In genomic region chr1:46077669-46078068, GRCh38 we compare ENCODE assay signal across 25 cellular contexts. TPM values are rescaled to one million over a fixed set of nuclear protein-coding genes. Genes with fewer than 3 reads are reported as not detected.
DNase-seq lines count a peak whose midpoint lies in the region; ATAC-seq and TF ChIP-seq lines count a peak whose summit lies in the region.
"Had no signal": no experiment of that assay in that cellular context is flagged by ENCODE, and none has a peak within 500 bp of the region (broad histone marks: within the 10 kb centered on the region; RNA-seq: fewer than 3 reads in every experiment).

No MANE protein-coding gene starts in this region.

- no peak for TF ChIP-seq POLR2A in HCT116 (IDR thresholded peaks at IDR 0.05; ENCODE audit: borderline replicate concordance, extremely low read depth, insufficient read depth, insufficient read length)

- no peaks in the 10 kb centered on the region; the same call in 1 of the 2 replicates for H3K36me3 ChIP-seq in ACC112 (ENCODE audit: insufficient read depth, low read length)
- no peaks in the 10 kb centered on the region for H3K36me3 ChIP-seq in HCT116 (ENCODE audit: control insufficient read depth in 1 of 2, insufficient read depth in 2 of 2, low read length in 2 of 2)
- H3K36me3 ChIP-seq in RWPE2 (ENCODE audit: low read depth) = 0 out of 2 replicates have a peak, but pooled peaks cover 6% of the 10 kb centered on the region
- H3K36me3 ChIP-seq: colonic mucosa, esophagus squamous epithelium, sigmoid colon had no signal

- H3K36me3 Mint-ChIP-seq in activated naive CD4-positive, alpha-beta T cell treated with anti-CD3 and anti-CD28 coated beads, Interleukin-2, amount 10 ng/mL, durations not matched to agents 7 days and 5 days = no peaks in the 10 kb centered on the region
- H3K36me3 Mint-ChIP-seq: T-cell had no signal

- no peak overlapping the region for H3K4me2 ChIP-seq in HCT116 (ENCODE audit: low read length)

- no peaks in the 10 kb centered on the region for H3K9me2 ChIP-seq in HCT116 (ENCODE audit: insufficient read depth)

- no peak overlapping the region for H3K27ac ChIP-seq in ACC112 (ENCODE audit: low read depth, low read length)
- no peak overlapping the region for H3K27ac ChIP-seq in HCT116 (ENCODE audit: low read depth, low read length)
- H3K27ac ChIP-seq in RWPE2 (ENCODE audit: poor library complexity, severe bottlenecking) = peak overlapping the region; percentile 39
- H3K27ac ChIP-seq: colonic mucosa, esophagus squamous epithelium, heart left ventricle, left ventricle myocardium inferior, sigmoid colon had no signal

- CTCF ChIA-PET in HCT116 (lab: Charles Lee) = no interaction called here
- CTCF ChIA-PET in activated naive CD4-positive, alpha-beta T cell treated with anti-CD3 and anti-CD28 coated beads, Interleukin-2, amount 10 ng/mL, durations not matched to agents 7 days and 5 days (lab: Charles Lee) = no interaction called here

- no peaks in the 10 kb centered on the region for H4K20me1 ChIP-seq in HCT116 (ENCODE audit: insufficient read depth)

- H3K4me1 Mint-ChIP-seq in activated naive CD4-positive, alpha-beta T cell treated with anti-CD3 and anti-CD28 coated beads, Interleukin-2, amount 10 ng/mL, durations not matched to agents 7 days and 5 days = no peaks in the 10 kb centered on the region
- H3K4me1 Mint-ChIP-seq: nephron progenitor cell, T-cell had no signal

- H3K79me2 ChIP-seq in ACC112 (ENCODE audit: control insufficient read depth, insufficient read depth, low read length, unreplicated experiment) (no peaks in the 10 kb centered on the region), HCT116 (ENCODE audit: insufficient read depth, low read length) (no peaks in the 10 kb centered on the region)

- TF ChIP-seq RAD21 in HCT116 (IDR thresholded peaks at IDR 0.05; ENCODE audit: low read depth) = no peak

- RAD21 ChIA-PET in HCT116 (lab: Charles Lee; ENCODE audit: low non-redundant PET in 1 of 2, low total read pairs in 2 of 2, uncharacterized antibody in 2 of 2, unreplicated experiment in 2 of 2) = no interaction called here

- TF ChIP-seq CTCF in HCT116 (IDR thresholded peaks at IDR 0.05 in 2 of 3, conservative IDR thresholded peaks at IDR 0.05 in 1 of 3; ENCODE audit: borderline replicate concordance in 1 of 3, insufficient read depth in 1 of 3, low read depth in 2 of 3, low read length in 2 of 3) (no peak), RWPE2 (IDR thresholded peaks at IDR 0.05; ENCODE audit: poor library complexity, severe bottlenecking) (no peak)

- H2AFZ ChIP-seq in ACC112 (ENCODE audit: low read length, unreplicated experiment) (peak overlapping the region; percentile 12), HCT116 (ENCODE audit: low read depth, low read length, poor library complexity, severe bottlenecking) (no peak overlapping the region)

- no peak overlapping the region for H3K27ac Mint-ChIP-seq in activated naive CD4-positive, alpha-beta T cell treated with anti-CD3 and anti-CD28 coated beads, Interleukin-2, amount 10 ng/mL, durations not matched to agents 7 days and 5 days
- H3K27ac Mint-ChIP-seq: effector memory CD8-positive, alpha-beta T cell; HFFc6; nephron progenitor cell; T-cell had no signal

- DNase-seq in HCT116 (ENCODE audit: low read depth, low spot score) = no peak
- no peak for DNase-seq in RWPE2 (ENCODE audit: low spot score)
- DNase-seq in fibroblast of the conjunctiva (ENCODE audit: low read depth) = peak; percentile 10
- no peak for DNase-seq in globus pallidus (ENCODE audit: low spot score)
- DNase-seq in DMS153 (lab: John Stamatoyannopoulos, UW) = no peak
- DNase-seq in UCSD-AML1 (lab: John Stamatoyannopoulos, UW; ENCODE audit: unreplicated experiment) = no peak
- no peak for DNase-seq in activated naive CD4-positive, alpha-beta T cell treated with anti-CD3 and anti-CD28 coated beads, Interleukin-2, amount 10 ng/mL, durations not matched to agents 7 days and 5 days
- DNase-seq: activated CD4-positive, alpha-beta T cell treated with anti-CD3 and anti-CD28 coated beads for 1 hour; activated gamma-delta T cell treated with Interleukin-2 at 50 U/mL for 16 hours; activated T-cell treated with anti-CD3 and anti-CD28 coated beads, Interleukin-2, amount 50 U/mL, for 1 hour; colonic mucosa; effector memory CD8-positive, alpha-beta T cell; esophagus squamous epithelium; GF-D8; heart left ventricle; HFFc6; left ventricle myocardium inferior; NCI-H1092 treated with DMSO at 0.1 percent for 48 hours; NCI-H774; nephron progenitor cell; posterior cingulate gyrus; SHP77 treated with DMSO at 0.1 percent for 48 hours; sigmoid colon; T-cell had no signal

- no peaks in the 10 kb centered on the region for H3K9me3 Mint-ChIP-seq in activated naive CD4-positive, alpha-beta T cell treated with anti-CD3 and anti-CD28 coated beads, Interleukin-2, amount 10 ng/mL, durations not matched to agents 7 days and 5 days
- H3K9me3 Mint-ChIP-seq: effector memory CD8-positive, alpha-beta T cell; HFFc6; T-cell had no signal

- peaks cover 5% of the 10 kb centered on the region for H3K27me3 Mint-ChIP-seq in activated naive CD4-positive, alpha-beta T cell treated with anti-CD3 and anti-CD28 coated beads, Interleukin-2, amount 10 ng/mL, durations not matched to agents 7 days and 5 days
- H3K27me3 Mint-ChIP-seq: effector memory CD8-positive, alpha-beta T cell had no signal

- H3K9ac ChIP-seq in HCT116 (ENCODE audit: low read length) = no peak overlapping the region

- intact Hi-C loops in HCT116 (cut with micrococcal nuclease) = no loop called here

- H3K9me3 ChIP-seq in HCT116 (ENCODE audit: control insufficient read depth in 1 of 2, insufficient read depth in 1 of 2, low read depth in 1 of 2, low read length in 2 of 2) (no peaks in the 10 kb centered on the region), RWPE2 (ENCODE audit: severe bottlenecking) (no peaks in the 10 kb centered on the region)
- H3K9me3 ChIP-seq: colonic mucosa, esophagus squamous epithelium, heart left ventricle, left ventricle myocardium inferior, sigmoid colon had no signal

- H3K4me3 ChIP-seq in ACC112 (ENCODE audit: low read depth, low read length) (no peak overlapping the region), HCT116 (replicated peaks in 1 of 2; ENCODE audit: low read depth in 1 of 2, low read length in 2 of 2) (no peak overlapping the region), RWPE2 (ENCODE audit: severe bottlenecking) (no peak overlapping the region)
- H3K4me3 ChIP-seq: colonic mucosa, esophagus squamous epithelium, heart left ventricle, left ventricle myocardium inferior, sigmoid colon had no signal

- H3K4me1 ChIP-seq in ACC112 (ENCODE audit: control insufficient read depth, insufficient read depth, low read length, unreplicated experiment) (peaks cover 6% of the 10 kb centered on the region), HCT116 (ENCODE audit: control insufficient read depth in 1 of 2, insufficient read depth in 2 of 2, low read length in 2 of 2) (no peaks in the 10 kb centered on the region), RWPE2 (ENCODE audit: insufficient read depth, poor library complexity, severe bottlenecking) (peaks cover 17% of the 10 kb centered on the region)
- H3K4me1 ChIP-seq: colonic mucosa, sigmoid colon had no signal

- no TSS peak for BruUV-seq in HCT116 (replicated peaks; lab: Mats Ljungman, UMichigan)

- POLR2A ChIA-PET in HCT116 (lab: Charles Lee) = no interaction called here

- H3K27me3 ChIP-seq in ACC112 (ENCODE audit: insufficient read depth, low read length) = no peaks in the 10 kb centered on the region
- H3K27me3 ChIP-seq in HCT116 (ENCODE audit: insufficient read depth, low read length) = no peaks in the 10 kb centered on the region
- no peaks in the 10 kb centered on the region for H3K27me3 ChIP-seq in RWPE2 (ENCODE audit: insufficient read depth, poor library complexity, severe bottlenecking)
- H3K27me3 ChIP-seq: colonic mucosa, esophagus squamous epithelium, heart left ventricle, sigmoid colon had no signal

- no peak overlapping the region for H3K4me3 Mint-ChIP-seq in activated naive CD4-positive, alpha-beta T cell treated with anti-CD3 and anti-CD28 coated beads, Interleukin-2, amount 10 ng/mL, durations not matched to agents 7 days and 5 days
- H3K4me3 Mint-ChIP-seq: effector memory CD8-positive, alpha-beta T cell; HFFc6; nephron progenitor cell; T-cell had no signal

- no peak for ATAC-seq in HCT116
- ATAC-seq in RWPE2 (ENCODE audit: low read depth) = peak; percentile 66
- ATAC-seq: effector memory CD8-positive, alpha-beta T cell; heart left ventricle; T-cell had no signal

TF ChIP-seq in HCT116, 20 proteins besides CTCF, POLR2A, EP300 and RAD21:
- TF ChIP-seq CEBPB (IDR thresholded peaks at IDR 0.05; ENCODE audit: low read depth) (peak; percentile 44; the same call in 1 of the 2 replicates), POLR2AphosphoS5 (IDR thresholded peaks at IDR 0.05; ENCODE audit: low read depth, low read length) (no peak), TCF7L2 (IDR thresholded peaks at IDR 0.05; ENCODE audit: borderline replicate concordance, extremely low read depth, insufficient read depth, insufficient read length) (no peak), YY1 (IDR thresholded peaks at IDR 0.05; ENCODE audit: extremely low read depth, insufficient replicate concordance, low read depth, low read length) (no peak)

RNA-seq across cellular contexts. Expression of gene PIK3R3, which starts 54.8 kb away (rescaled TPM):
- total RNA-seq in HCT116 (2021; ENCODE audit: unreplicated experiment) = 1.6 TPM
- polyA plus RNA-seq in HCT116 (2012) = 0.30 and 0.59 TPM in 2 replicates
